Comparison of ENCODE assay signal across 12 cellular contexts in the genomic region with DNA sequence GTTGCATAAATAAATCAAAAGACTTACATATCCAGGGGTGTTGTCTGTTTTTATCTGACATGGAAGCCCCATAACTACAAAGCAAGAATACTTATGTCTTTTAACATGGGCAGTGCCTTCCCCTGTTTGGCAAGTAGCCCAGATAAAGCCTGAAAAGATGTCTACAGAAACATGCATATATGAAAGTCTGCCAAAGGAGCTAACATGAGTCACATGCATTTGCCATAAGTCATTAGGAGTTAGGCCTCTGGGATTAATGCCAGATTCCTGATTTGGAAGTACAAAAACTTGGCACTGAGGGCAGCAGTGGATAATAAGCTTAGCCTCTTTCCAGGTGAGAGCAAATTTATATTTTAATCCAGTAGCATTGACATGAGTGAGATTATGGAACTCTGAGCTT.
DNase-seq lines count a peak whose midpoint lies in the region; ATAC-seq, FAIRE-seq and TF ChIP-seq lines count a peak whose summit lies in the region.
"Had no signal": no experiment of that assay in that cellular context is flagged by ENCODE, and none has a peak within 500 bp of the region (broad histone marks: within the 10 kb centered on the region; RNA-seq: fewer than 3 reads in every experiment).

No MANE protein-coding gene starts in this region.

- peak; percentile 35 for FAIRE-seq in D721Med (lab: Jason Lieb, UNC)
- peak; percentile 91 for FAIRE-seq in islet of Langerhans (lab: Jason Lieb, UNC)

- no peak for ATAC-seq in sciatic nerve
- ATAC-seq: activated T-cell treated with anti-CD3 and anti-CD28 coated beads, Interleukin-2, amount 50 U/mL, for 4 hours; gastrocnemius medialis had no signal

- intact Hi-C loops in sciatic nerve (cut with DNase I) = no loop called here

- DNase-seq in D721Med (ENCODE audit: insufficient read length, low spot score) = no peak
- DNase-seq in LHCN-M2 (ENCODE audit: low read depth) = peak; percentile 41
- peak; percentile 65 for DNase-seq in astrocyte of the hippocampus (ENCODE audit: low read depth, low spot score)
- no peak for DNase-seq in DMS114 treated with DMSO at 0.1 percent for 48 hours (lab: John Stamatoyannopoulos, UW; ENCODE audit: unreplicated experiment)
- no peak for DNase-seq in sciatic nerve (ENCODE audit: low spot score)
- no peak for DNase-seq in NCI-H748 (lab: John Stamatoyannopoulos, UW; ENCODE audit: unreplicated experiment)
- DNase-seq in NCI-H510A treated with DMSO at 0.1 percent for 48 hours (lab: John Stamatoyannopoulos, UW) = no peak
- DNase-seq: activated CD4-positive, alpha-beta T cell treated with anti-CD3 and anti-CD28 coated beads for 4 hours; activated T-cell treated with anti-CD3 and anti-CD28 coated beads, Interleukin-2, amount 50 U/mL, for 4 hours; gastrocnemius medialis; MM.1S had no signal

- no peak for TF ChIP-seq CTCF in D721Med (IDR thresholded peaks at IDR 0.05; ENCODE audit: insufficient read depth, missing control alignments)

Comparison
In these comparisons a context has a peak if more than half of its experiments do, and no peak if none do; other contexts are left out.
1. DNase-seq: peak in LHCN-M2 (single experiment) and astrocyte of the hippocampus (single experiment); none in D721Med (single experiment), DMS114 treated with DMSO at 0.1 percent for 48 hours (single experiment), sciatic nerve (single experiment), NCI-H748 (single experiment) and NCI-H510A treated with DMSO at 0.1 percent for 48 hours (single experiment).